Comparison of ENCODE assay signal across 12 cellular contexts in the genomic region with DNA sequence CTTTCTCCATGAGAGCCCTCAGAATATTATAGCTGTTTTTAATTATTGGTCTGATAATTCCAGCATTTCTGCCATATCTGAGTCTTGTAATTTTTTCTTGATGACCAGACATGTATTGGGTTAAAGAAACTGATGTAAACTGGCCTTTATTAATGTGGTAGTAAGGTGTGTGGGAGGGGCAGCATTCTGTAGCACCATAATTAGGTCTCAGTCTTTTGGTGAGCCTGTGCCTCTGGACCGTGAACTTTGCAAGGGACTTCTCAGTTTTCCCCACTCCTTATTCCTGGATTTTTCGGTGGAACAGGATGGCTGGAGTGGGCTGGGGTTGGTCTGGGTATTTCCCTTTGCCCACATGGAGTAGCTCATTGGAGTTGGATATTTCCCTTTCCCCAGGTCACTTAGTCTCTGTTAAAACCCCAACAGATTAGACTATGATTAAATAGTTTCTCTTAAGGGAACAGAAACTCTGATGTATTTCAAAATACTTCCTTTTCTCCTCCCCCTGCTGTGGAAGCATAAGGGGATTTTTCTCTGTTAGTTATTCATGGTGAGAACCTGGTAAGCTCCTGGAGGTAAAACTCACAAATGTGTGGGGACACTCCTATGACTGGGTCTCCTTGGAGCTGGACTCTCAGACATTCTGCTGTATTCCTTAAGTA. TPM values are rescaled to one million over a fixed set of nuclear protein-coding genes. Genes with fewer than 3 reads are reported as not detected.
A peak's percentile ranks its signal among the peaks of the same experiment; 100 is the strongest.
DNase-seq lines count a peak whose midpoint lies in the region; ATAC-seq and TF ChIP-seq lines count a peak whose summit lies in the region.
"Had no signal": no experiment of that assay in that cellular context is flagged by ENCODE, and none has a peak within 500 bp of the region (broad histone marks: within the 10 kb centered on the region; RNA-seq: fewer than 3 reads in every experiment).

No MANE protein-coding gene starts in this region.

- H3K4me3 ChIP-seq in OCI-LY3 (ENCODE audit: low read length) (peak overlapping the region; percentile 55), SK-N-SH (ENCODE audit: low read depth in 2 of 2, low read length in 1 of 2) (no peak overlapping the region), esophagus squamous epithelium (no peak overlapping the region)
- H3K4me3 ChIP-seq: sigmoid colon, thoracic aorta had no signal

- ATAC-seq in GM19328 (IDR thresholded peaks at IDR 0.05; ENCODE audit: unreplicated experiment) (peak; percentile 77), HG02981 (IDR thresholded peaks at IDR 0.05; ENCODE audit: unreplicated experiment) (peak; percentile 86)

- POLR2A ChIA-PET in SK-N-SH (lab: Yijun Ruan, JAX), result no interaction called here

- no peak for TF ChIP-seq CTCF in OCI-LY3 (IDR thresholded peaks at IDR 0.05; ENCODE audit: low read depth, low read length)
- TF ChIP-seq CTCF in SK-N-SH (IDR thresholded peaks at IDR 0.05), result no peak
- TF ChIP-seq CTCF in esophagus squamous epithelium (IDR thresholded peaks at IDR 0.05), result no peak

- peaks cover 4% of the 10 kb centered on the region for H3F3A ChIP-seq in SK-N-SH (replicated peaks; ENCODE audit: insufficient read depth)

- H3K4me2 ChIP-seq in OCI-LY3 (ENCODE audit: low read length) (peak overlapping the region; percentile 64), SK-N-SH (no peak overlapping the region)

- peak overlapping the region; percentile 80 for H3K27ac ChIP-seq in OCI-LY3 (ENCODE audit: low read length)
- no peak overlapping the region for H3K27ac ChIP-seq in SK-N-SH (ENCODE audit: low read depth in 2 of 2, low read length in 1 of 2)
- no peak overlapping the region for H3K27ac ChIP-seq in esophagus squamous epithelium
- H3K27ac ChIP-seq: sigmoid colon, thoracic aorta had no signal

- H3K79me2 ChIP-seq in OCI-LY3 (ENCODE audit: low read length), result peaks cover 9% of the 10 kb centered on the region
- H3K79me2 ChIP-seq in SK-N-SH (ENCODE audit: insufficient read depth), result peaks cover 61% of the 10 kb centered on the region; the same call in 1 of the 2 replicates

- H3K27me3 ChIP-seq in OCI-LY3 (ENCODE audit: low read depth, low read length) (no peaks in the 10 kb centered on the region), SK-N-SH (ENCODE audit: insufficient read depth) (no peaks in the 10 kb centered on the region), esophagus squamous epithelium (no peaks in the 10 kb centered on the region)
- H3K27me3 ChIP-seq: sigmoid colon had no signal

- TF ChIP-seq POLR2A in esophagus squamous epithelium (IDR thresholded peaks at IDR 0.05), result no peak

- H3K9me3 ChIP-seq in OCI-LY3 (ENCODE audit: insufficient read depth, low read length) (no peaks in the 10 kb centered on the region), SK-N-SH (no peaks in the 10 kb centered on the region), esophagus squamous epithelium (no peaks in the 10 kb centered on the region)
- H3K9me3 ChIP-seq: sigmoid colon, thoracic aorta had no signal

- H4K20me1 ChIP-seq in OCI-LY3 (ENCODE audit: insufficient read depth, low read length) (no peaks in the 10 kb centered on the region), SK-N-SH (ENCODE audit: insufficient read depth) (no peaks in the 10 kb centered on the region)

- TF ChIP-seq RAD21 in SK-N-SH (IDR thresholded peaks at IDR 0.05; ENCODE audit: low read length), result no peak

- DNase-seq in AML-193 (lab: John Stamatoyannopoulos, UW) (peak; percentile 35 to 42), SK-N-SH (no peak), dermis blood vessel endothelial cell (no peak), esophagus squamous epithelium (lab: John Stamatoyannopoulos, UW) (no peak), amygdala (lab: John Stamatoyannopoulos, UW) (no peak)
- DNase-seq: ACHN, hypothalamus, sigmoid colon had no signal

- H3K9ac ChIP-seq in OCI-LY3 (ENCODE audit: low read length) (peak overlapping the region; percentile 46), SK-N-SH (no peak overlapping the region)

- H3K4me1 ChIP-seq in OCI-LY3 (ENCODE audit: low read length), result peaks cover 66% of the 10 kb centered on the region
- H3K4me1 ChIP-seq in SK-N-SH (ENCODE audit: control insufficient read depth in 1 of 2, insufficient read depth in 2 of 2, low read depth in 1 of 2, low read length in 1 of 2), result peaks cover 0 to 13% of the 10 kb centered on the region in 2 experiments; a peak in 1 of 4 replicates
- H3K4me1 ChIP-seq in esophagus squamous epithelium, result no peaks in the 10 kb centered on the region

- H2AFZ ChIP-seq in OCI-LY3 (ENCODE audit: low read depth, low read length) (no peak overlapping the region), SK-N-SH (ENCODE audit: low read depth) (no peak overlapping the region)

- H3K36me3 ChIP-seq in OCI-LY3 (replicated peaks; ENCODE audit: low read depth, low read length), result peaks cover 3% of the 10 kb centered on the region
- peaks cover 0 to 3% of the 10 kb centered on the region in 2 experiments for H3K36me3 ChIP-seq in SK-N-SH (replicated peaks in 1 of 2; ENCODE audit: control insufficient read depth in 1 of 2, insufficient read depth in 2 of 2, low read length in 1 of 2)
- no peaks in the 10 kb centered on the region for H3K36me3 ChIP-seq in esophagus squamous epithelium
- H3K36me3 ChIP-seq: sigmoid colon, thoracic aorta had no signal

- no peak for TF ChIP-seq EP300 in SK-N-SH (IDR thresholded peaks at IDR 0.05; ENCODE audit: borderline replicate concordance in 1 of 2, low read depth in 1 of 2, low read length in 1 of 2)

- H3K9me2 ChIP-seq in SK-N-SH, result no peaks in the 10 kb centered on the region

- intact Hi-C loops in esophagus squamous epithelium (cut with DNase I), result no loop called here

- WGBS in SK-N-SH (ENCODE audit: low lambda C conversion rate), result 73% methylated on average over 2 of the region's 2 CpGs
- 46 to 79% methylated on average over 2 of the region's 2 CpGs for WGBS in esophagus squamous epithelium, 2 donors

- CTCF ChIA-PET in SK-N-SH (lab: Yijun Ruan, JAX), result no interaction called here

TF ChIP-seq in SK-N-SH, 30 proteins besides CTCF, POLR2A, EP300 and RAD21 (continues in another document):
- TF ChIP-seq SMC3 (IDR thresholded peaks at IDR 0.05; ENCODE audit: low read depth, low read length) (no peak), TEAD4 (IDR thresholded peaks at IDR 0.05; ENCODE audit: borderline replicate concordance, insufficient read depth) (no peak), POLR2AphosphoS5 (IDR thresholded peaks at IDR 0.05; ENCODE audit: low read depth, low read length) (no peak), NFIC (IDR thresholded peaks at IDR 0.05; ENCODE audit: borderline replicate concordance) (no peak), NRF1 (IDR thresholded peaks at IDR 0.05; ENCODE audit: low read depth, low read length) (no peak), FOSL2 (IDR thresholded peaks at IDR 0.05; ENCODE audit: borderline replicate concordance, low read depth) (no peak)
- TF ChIP-seq, protein P1, sequence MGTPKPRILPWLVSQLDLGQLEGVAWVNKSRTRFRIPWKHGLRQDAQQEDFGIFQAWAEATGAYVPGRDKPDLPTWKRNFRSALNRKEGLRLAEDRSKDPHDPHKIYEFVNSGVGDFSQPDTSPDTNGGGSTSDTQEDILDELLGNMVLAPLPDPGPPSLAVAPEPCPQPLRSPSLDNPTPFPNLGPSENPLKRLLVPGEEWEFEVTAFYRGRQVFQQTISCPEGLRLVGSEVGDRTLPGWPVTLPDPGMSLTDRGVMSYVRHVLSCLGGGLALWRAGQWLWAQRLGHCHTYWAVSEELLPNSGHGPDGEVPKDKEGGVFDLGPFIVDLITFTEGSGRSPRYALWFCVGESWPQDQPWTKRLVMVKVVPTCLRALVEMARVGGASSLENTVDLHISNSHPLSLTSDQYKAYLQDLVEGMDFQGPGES (IDR thresholded peaks at IDR 0.05; ENCODE audit: low read depth, low read length), result no peak
- TF ChIP-seq, protein P2, sequence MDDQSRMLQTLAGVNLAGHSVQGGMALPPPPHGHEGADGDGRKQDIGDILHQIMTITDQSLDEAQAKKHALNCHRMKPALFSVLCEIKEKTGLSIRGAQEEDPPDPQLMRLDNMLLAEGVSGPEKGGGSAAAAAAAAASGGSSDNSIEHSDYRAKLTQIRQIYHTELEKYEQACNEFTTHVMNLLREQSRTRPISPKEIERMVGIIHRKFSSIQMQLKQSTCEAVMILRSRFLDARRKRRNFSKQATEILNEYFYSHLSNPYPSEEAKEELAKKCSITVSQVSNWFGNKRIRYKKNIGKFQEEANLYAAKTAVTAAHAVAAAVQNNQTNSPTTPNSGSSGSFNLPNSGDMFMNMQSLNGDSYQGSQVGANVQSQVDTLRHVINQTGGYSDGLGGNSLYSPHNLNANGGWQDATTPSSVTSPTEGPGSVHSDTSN (IDR thresholded peaks at IDR 0.05), result no peak

RNA-seq across cellular contexts. Expression of gene FSD1L, which starts 52.4 kb away (rescaled TPM):
- polyA plus RNA-seq in SK-N-SH (2012; rRNA removed), result 0.76 and 1.0 TPM in 2 replicates
- 0.83 and 1.3 TPM in 2 replicates for polyA plus RNA-seq in SK-N-SH (2012; cell fraction: cytosol; rRNA removed)
- 1.6 and 4.3 TPM in 2 replicates for polyA plus RNA-seq in SK-N-SH (2012; cell fraction: nucleus; rRNA removed)
- total RNA-seq in dermis blood vessel endothelial cell, result 3.1 and 4.4 TPM in 2 replicates
- total RNA-seq in esophagus squamous epithelium, result 1 to 10 TPM in 2 of 4 donors, under 1 TPM in 2; 0.38 to 1.8 (median 1.2) TPM

RNA-seq across cellular contexts. Expression of gene FKTN, which starts 57.7 kb away (rescaled TPM):
- polyA plus RNA-seq in SK-N-SH (2012; rRNA removed), result 5.3 and 9.9 TPM in 2 replicates
- polyA plus RNA-seq in SK-N-SH (2012; cell fraction: cytosol; rRNA removed), result 6.4 and 7.2 TPM in 2 replicates
- 7.5 and 15.6 TPM in 2 replicates for polyA plus RNA-seq in SK-N-SH (2012; cell fraction: nucleus; rRNA removed)
- 17.7 and 19.5 TPM in 2 replicates for total RNA-seq in dermis blood vessel endothelial cell
- total RNA-seq in esophagus squamous epithelium, result 10 to 100 TPM in 1 of 4 donors, 1 to 10 TPM in 3; 5.9 to 10.9 (median 7.2) TPM

Comparison
In these comparisons a context has a peak if more than half of its experiments do, and no peak if none do; other contexts are left out.
1. DNase-seq: peak in AML-193 (2 of 2); none in SK-N-SH (single experiment), dermis blood vessel endothelial cell (single experiment), esophagus squamous epithelium (single experiment) and amygdala (0 of 56).